In the genomic region with DNA sequence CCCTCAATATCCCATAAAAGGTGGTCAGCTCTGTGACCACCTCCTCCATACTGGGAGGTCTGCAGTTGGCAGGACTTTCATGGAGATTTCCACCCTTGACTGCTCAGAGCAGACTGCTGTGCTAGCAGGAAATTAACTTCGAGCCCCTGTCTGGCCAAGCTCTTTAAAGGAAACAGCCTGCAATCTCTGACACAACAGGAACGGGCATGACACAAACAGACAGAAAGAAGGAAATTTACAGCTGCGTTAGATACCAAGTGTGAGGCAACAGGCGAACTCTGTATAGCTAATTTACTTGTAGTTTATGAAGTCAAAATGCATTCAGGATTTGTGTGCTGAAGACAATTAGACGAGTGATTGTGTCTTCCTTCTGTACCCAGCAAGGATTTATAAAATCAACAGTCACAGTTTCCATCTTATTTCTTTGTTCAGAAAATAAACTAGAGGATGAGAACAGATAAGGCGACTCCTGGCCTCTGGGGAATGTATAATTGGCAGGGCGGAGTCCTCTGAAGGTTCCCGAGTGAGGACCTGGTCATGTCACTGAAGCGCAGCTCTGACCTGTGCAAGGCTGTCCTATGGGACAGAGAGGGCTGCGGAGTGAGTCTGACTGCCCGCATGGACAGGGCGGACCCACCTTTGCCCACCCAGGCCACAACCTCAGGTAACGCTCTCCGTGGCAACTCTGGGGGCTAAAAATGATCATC, we compare ENCODE assay signal across 12 cellular contexts. TPM values are rescaled to one million over a fixed set of nuclear protein-coding genes. Genes with fewer than 3 reads are reported as not detected.
DNase-seq lines count a peak whose midpoint lies in the region; ATAC-seq and TF ChIP-seq lines count a peak whose summit lies in the region.
"Had no signal": no experiment of that assay in that cellular context is flagged by ENCODE, and none has a peak within 500 bp of the region (broad histone marks: within the 10 kb centered on the region; RNA-seq: fewer than 3 reads in every experiment).

No MANE protein-coding gene starts in this region.

- CTCF ChIA-PET in activated CD8-positive, alpha-beta T cell treated with anti-CD3 and anti-CD28 coated beads, Interleukin-2, amount 10 ng/mL, durations not matched to agents 7 days and 5 days (lab: Charles Lee), result interaction anchor here (1.0 to 14.3 kb wide), 4 partner anchors 16 to 193 kb away, joined by 3 to 270 read pairs (median 4); partner anchors contain the start of genes AMZ2 and WIPI1

- no peaks in the 10 kb centered on the region for H3K27me3 Mint-ChIP-seq in activated CD4-positive, alpha-beta T cell treated with anti-CD3 and anti-CD28 coated beads, Interleukin-2, amount 10 ng/mL, durations not matched to agents 24 days and 14 days
- H3K27me3 Mint-ChIP-seq in activated CD8-positive, alpha-beta T cell treated with anti-CD3 and anti-CD28 coated beads, Interleukin-2, amount 10 ng/mL, durations not matched to agents 7 days and 5 days (ENCODE audit: low read depth), result no peaks in the 10 kb centered on the region

- H3K4me3 ChIP-seq in MG63, result no peak overlapping the region
- H3K4me3 ChIP-seq in WERI-Rb-1 (ENCODE audit: low read depth, low read length), result no peak overlapping the region

- H3K9me3 Mint-ChIP-seq in activated CD4-positive, alpha-beta T cell treated with anti-CD3 and anti-CD28 coated beads, Interleukin-2, amount 10 ng/mL, durations not matched to agents 24 days and 14 days, result no peaks in the 10 kb centered on the region
- no peaks in the 10 kb centered on the region for H3K9me3 Mint-ChIP-seq in activated CD8-positive, alpha-beta T cell treated with anti-CD3 and anti-CD28 coated beads, Interleukin-2, amount 10 ng/mL, durations not matched to agents 7 days and 5 days (ENCODE audit: insufficient read depth)
- H3K9me3 Mint-ChIP-seq: neural crest cell had no signal

- no peak for ATAC-seq in activated CD8-positive, alpha-beta T cell treated with anti-CD3 and anti-CD28 coated beads, Interleukin-2, amount 10 ng/mL, durations not matched to agents 7 days and 5 days

- intact Hi-C loops in activated CD4-positive, alpha-beta T cell treated with anti-CD3 and anti-CD28 coated beads, Interleukin-2, amount 10 ng/mL, durations not matched to agents 24 days and 14 days (cut with micrococcal nuclease), result no loop called here

- peak overlapping the region; percentile 64 for H3K27ac ChIP-seq in substantia nigra (ENCODE audit: low read depth, low read length, poor library complexity, severe bottlenecking)
- H3K27ac ChIP-seq in WERI-Rb-1, result no peak overlapping the region
- H3K27ac ChIP-seq: RWPE1 had no signal

- H3K36me3 Mint-ChIP-seq in activated CD4-positive, alpha-beta T cell treated with anti-CD3 and anti-CD28 coated beads, Interleukin-2, amount 10 ng/mL, durations not matched to agents 24 days and 14 days (ENCODE audit: low read depth), result peaks cover 10% of the 10 kb centered on the region
- H3K36me3 Mint-ChIP-seq in activated CD8-positive, alpha-beta T cell treated with anti-CD3 and anti-CD28 coated beads, Interleukin-2, amount 10 ng/mL, durations not matched to agents 7 days and 5 days (ENCODE audit: low read depth), result peaks cover 60% of the 10 kb centered on the region

- H3K4me1 Mint-ChIP-seq in activated CD4-positive, alpha-beta T cell treated with anti-CD3 and anti-CD28 coated beads, Interleukin-2, amount 10 ng/mL, durations not matched to agents 24 days and 14 days, result peaks cover 47% of the 10 kb centered on the region
- H3K4me1 Mint-ChIP-seq in activated CD8-positive, alpha-beta T cell treated with anti-CD3 and anti-CD28 coated beads, Interleukin-2, amount 10 ng/mL, durations not matched to agents 7 days and 5 days (ENCODE audit: low read depth), result peaks cover 53% of the 10 kb centered on the region

- H3K27ac Mint-ChIP-seq in activated CD4-positive, alpha-beta T cell treated with anti-CD3 and anti-CD28 coated beads, Interleukin-2, amount 10 ng/mL, durations not matched to agents 24 days and 14 days, result peak overlapping the region; percentile 57
- peak overlapping the region; percentile 58 for H3K27ac Mint-ChIP-seq in activated CD8-positive, alpha-beta T cell treated with anti-CD3 and anti-CD28 coated beads, Interleukin-2, amount 10 ng/mL, durations not matched to agents 7 days and 5 days

- no peaks in the 10 kb centered on the region for H3K9me3 ChIP-seq in MG63
- H3K9me3 ChIP-seq in WERI-Rb-1 (ENCODE audit: severe bottlenecking), result no peaks in the 10 kb centered on the region

- H3K27me3 ChIP-seq in MG63, result no peaks in the 10 kb centered on the region
- no peaks in the 10 kb centered on the region for H3K27me3 ChIP-seq in WERI-Rb-1 (ENCODE audit: insufficient read depth, low read depth, severe bottlenecking)

- no peak for DNase-seq in activated CD4-positive, alpha-beta T cell treated with anti-CD3 and anti-CD28 coated beads, Interleukin-2, amount 10 ng/mL, durations not matched to agents 24 days and 14 days
- DNase-seq in activated CD4-positive, alpha-beta T cell treated with anti-CD3 and anti-CD28 coated beads for 48 hours, result no peak
- DNase-seq in activated CD8-positive, alpha-beta T cell treated with anti-CD3 and anti-CD28 coated beads, Interleukin-2, amount 10 ng/mL, durations not matched to agents 7 days and 5 days, result no peak
- DNase-seq in kidney tubule cell (ENCODE audit: low spot score), result peak; percentile 41
- DNase-seq in substantia nigra (lab: John Stamatoyannopoulos, UW), result peak in 8 of 49 donors; percentile 3 to 40 (median 10)
- no peak for DNase-seq in MG63
- DNase-seq in stimulated activated CD4-positive, alpha-beta T cell treated with anti-CD3 and anti-CD28 coated beads, Interleukin-1b, Interleukin-23, amount 100 ng/mL, for 48 hours, result no peak
- DNase-seq in WERI-Rb-1, result no peak
- DNase-seq: activated effector memory CD4-positive, alpha-beta T cell treated with anti-CD3 and anti-CD28 coated beads, Interleukin-2, amount 50 U/mL, for 16 hours; HCEC 1CT had no signal

- POLR2A ChIA-PET in activated CD8-positive, alpha-beta T cell treated with anti-CD3 and anti-CD28 coated beads, Interleukin-2, amount 10 ng/mL, durations not matched to agents 7 days and 5 days (lab: Charles Lee), result interaction anchor here (0.6 to 2.2 kb wide), 3 partner anchors 15 to 575 kb away, joined by 3 to 7 read pairs (median 6); no protein-coding TSS in a partner anchor

- H3K4me3 Mint-ChIP-seq in activated CD4-positive, alpha-beta T cell treated with anti-CD3 and anti-CD28 coated beads, Interleukin-2, amount 10 ng/mL, durations not matched to agents 24 days and 14 days, result no peak overlapping the region
- no peak overlapping the region for H3K4me3 Mint-ChIP-seq in activated CD8-positive, alpha-beta T cell treated with anti-CD3 and anti-CD28 coated beads, Interleukin-2, amount 10 ng/mL, durations not matched to agents 7 days and 5 days
- H3K4me3 Mint-ChIP-seq: neural crest cell had no signal

- TF ChIP-seq CTCF in WERI-Rb-1 (IDR thresholded peaks at IDR 0.05; ENCODE audit: low read depth, low read length), result no peak

- no peaks in the 10 kb centered on the region; the same call in 1 of the 2 replicates for H3K36me3 ChIP-seq in MG63
- no peaks in the 10 kb centered on the region for H3K36me3 ChIP-seq in WERI-Rb-1

RNA-seq across cellular contexts. Expression of gene WIPI1, which starts 16.1 kb away (rescaled TPM):
- 9.1 and 9.5 TPM in 2 replicates for total RNA-seq in activated CD4-positive, alpha-beta T cell treated with anti-CD3 and anti-CD28 coated beads, Interleukin-2, amount 10 ng/mL, durations not matched to agents 24 days and 14 days
- 10 to 100 TPM; 40.8 to 41.4 TPM for total RNA-seq in activated CD8-positive, alpha-beta T cell treated with anti-CD3 and anti-CD28 coated beads, Interleukin-2, amount 10 ng/mL, durations not matched to agents 7 days and 5 days
- total RNA-seq in MG63 (2014; rRNA removed; shearing (Covaris generic); ENCODE audit: low replicate concordance), result 10.4 and 29.6 TPM in 2 replicates
